Comparison of ENCODE assay signal across 8 cellular contexts in genomic region chr6:150142304-150142656, GRCh38. TPM values are rescaled to one million over a fixed set of nuclear protein-coding genes. Genes with fewer than 3 reads are reported as not detected.
DNase-seq lines count a peak whose midpoint lies in the region; ATAC-seq and TF ChIP-seq lines count a peak whose summit lies in the region.

No MANE protein-coding gene starts in this region.

- peak overlapping the region; percentile 66 for H3K9ac ChIP-seq in neural cell (ENCODE audit: low read length)

- intact Hi-C loops in PC-9 (cut with micrococcal nuclease; ENCODE audit: unreplicated experiment), result loop anchor here (5.0 kb wide), 1 partner anchor 115 kb away; no protein-coding TSS in a partner anchor

- H3K36me3 ChIP-seq in PC-9 (ENCODE audit: low read depth) (no peaks in the 10 kb centered on the region), neural cell (ENCODE audit: insufficient read depth, low read length) (no peaks in the 10 kb centered on the region)

- H4K20me1 ChIP-seq in PC-9 (ENCODE audit: insufficient read depth), result no peaks in the 10 kb centered on the region
- H4K20me1 ChIP-seq in neural cell (ENCODE audit: insufficient read depth), result no peaks in the 10 kb centered on the region

- H3K9me2 ChIP-seq in PC-9 (ENCODE audit: insufficient read depth), result no peaks in the 10 kb centered on the region
- H3K9me2 ChIP-seq in neural cell (ENCODE audit: insufficient read depth, low read length), result no peaks in the 10 kb centered on the region

- H3F3A ChIP-seq in PC-9 (ENCODE audit: insufficient read depth, low read depth) (peaks cover 33% of the 10 kb centered on the region), neural cell (ENCODE audit: insufficient read depth, low read length, poor library complexity, severe bottlenecking) (peaks cover 13% of the 10 kb centered on the region)

- peak overlapping the region; percentile 76 for H3K4me3 ChIP-seq in PC-9
- H3K4me3 ChIP-seq in epithelial cell of esophagus (ENCODE audit: low read length), result peak overlapping the region; percentile 61
- H3K4me3 ChIP-seq in neural cell (ENCODE audit: low read length), result peak overlapping the region; percentile 87

- no peak for TF ChIP-seq EP300 in neural cell (conservative IDR thresholded peaks at IDR 0.05; ENCODE audit: poor library complexity, severe bottlenecking)

- TF ChIP-seq CTCF in PC-9 (conservative IDR thresholded peaks at IDR 0.05) (no peak), epithelial cell of esophagus (IDR thresholded peaks at IDR 0.05; ENCODE audit: insufficient read depth, low read depth, low read length, missing control alignments) (no peak), neural cell (IDR thresholded peaks at IDR 0.05; ENCODE audit: poor library complexity, severe bottlenecking) (no peak)

- ATAC-seq in GM18873 (IDR thresholded peaks at IDR 0.05; ENCODE audit: low FRiP score, unreplicated experiment), result no peak

- no peak for TF ChIP-seq RAD21 in neural cell (conservative IDR thresholded peaks at IDR 0.05)

- H3K27ac ChIP-seq in PC-9 (peak overlapping the region; percentile 71), neural cell (ENCODE audit: low read length) (no peak overlapping the region)

- POLR2A ChIA-PET in PC-9 (lab: Charles Lee; ENCODE audit: unreplicated experiment), result no interaction called here

- H3K9me3 ChIP-seq in PC-9 (ENCODE audit: insufficient read depth, low read depth) (no peaks in the 10 kb centered on the region), neural cell (ENCODE audit: low read length) (no peaks in the 10 kb centered on the region)

- peaks cover 61% of the 10 kb centered on the region for H3K4me1 ChIP-seq in PC-9 (replicated peaks; ENCODE audit: insufficient read depth)

- H2AFZ ChIP-seq in PC-9 (peak overlapping the region; percentile 81), neural cell (ENCODE audit: low read depth, low read length) (peak overlapping the region; percentile 51)

- peaks cover 35% of the 10 kb centered on the region for H3K79me2 ChIP-seq in PC-9 (ENCODE audit: low read depth)
- no peaks in the 10 kb centered on the region for H3K79me2 ChIP-seq in neural cell (replicated peaks; ENCODE audit: insufficient read depth, low read length)

- CTCF ChIA-PET in PC-9 (lab: Charles Lee), result no interaction called here

- no TSS peak for BruUV-seq in PC-9 (replicated peaks; lab: Mats Ljungman, UMichigan)

- H3K27me3 ChIP-seq in PC-9 (ENCODE audit: insufficient read depth, low read depth) (no peaks in the 10 kb centered on the region), neural cell (ENCODE audit: insufficient read depth, low read depth, low read length) (peaks cover 55% of the 10 kb centered on the region)

- peak overlapping the region; percentile 92 for H3K4me2 ChIP-seq in PC-9
- H3K4me2 ChIP-seq in neural cell (ENCODE audit: low read length), result no peak overlapping the region

- DNase-seq in GM04503 (ENCODE audit: low read depth) (peak; percentile 44), PC-9 (peak in 1 of 2 experiments; percentile 86), epithelial cell of esophagus (ENCODE audit: low read depth) (peak; percentile 96), SHP77 treated with DMSO at 0.1 percent for 48 hours (lab: John Stamatoyannopoulos, UW) (no peak), NCI-H1048 (lab: John Stamatoyannopoulos, UW) (no peak), DMS153 (lab: John Stamatoyannopoulos, UW) (no peak)

TF ChIP-seq in neural cell, 6 proteins besides CTCF, POLR2A, EP300 and RAD21:
- TF ChIP-seq SMC3 (conservative IDR thresholded peaks at IDR 0.05; ENCODE audit: poor library complexity) (no peak), POLR2AphosphoS5 (IDR thresholded peaks at IDR 0.05) (no peak), TAF1 (IDR thresholded peaks at IDR 0.05; ENCODE audit: low read depth) (no peak), EZH2 (IDR thresholded peaks at IDR 0.05; ENCODE audit: borderline replicate concordance, insufficient read depth, low read length, poor library complexity, severe bottlenecking) (no peak), MXI1 (conservative IDR thresholded peaks at IDR 0.05; ENCODE audit: poor library complexity, severe bottlenecking) (no peak)
- TF ChIP-seq, protein P1, sequence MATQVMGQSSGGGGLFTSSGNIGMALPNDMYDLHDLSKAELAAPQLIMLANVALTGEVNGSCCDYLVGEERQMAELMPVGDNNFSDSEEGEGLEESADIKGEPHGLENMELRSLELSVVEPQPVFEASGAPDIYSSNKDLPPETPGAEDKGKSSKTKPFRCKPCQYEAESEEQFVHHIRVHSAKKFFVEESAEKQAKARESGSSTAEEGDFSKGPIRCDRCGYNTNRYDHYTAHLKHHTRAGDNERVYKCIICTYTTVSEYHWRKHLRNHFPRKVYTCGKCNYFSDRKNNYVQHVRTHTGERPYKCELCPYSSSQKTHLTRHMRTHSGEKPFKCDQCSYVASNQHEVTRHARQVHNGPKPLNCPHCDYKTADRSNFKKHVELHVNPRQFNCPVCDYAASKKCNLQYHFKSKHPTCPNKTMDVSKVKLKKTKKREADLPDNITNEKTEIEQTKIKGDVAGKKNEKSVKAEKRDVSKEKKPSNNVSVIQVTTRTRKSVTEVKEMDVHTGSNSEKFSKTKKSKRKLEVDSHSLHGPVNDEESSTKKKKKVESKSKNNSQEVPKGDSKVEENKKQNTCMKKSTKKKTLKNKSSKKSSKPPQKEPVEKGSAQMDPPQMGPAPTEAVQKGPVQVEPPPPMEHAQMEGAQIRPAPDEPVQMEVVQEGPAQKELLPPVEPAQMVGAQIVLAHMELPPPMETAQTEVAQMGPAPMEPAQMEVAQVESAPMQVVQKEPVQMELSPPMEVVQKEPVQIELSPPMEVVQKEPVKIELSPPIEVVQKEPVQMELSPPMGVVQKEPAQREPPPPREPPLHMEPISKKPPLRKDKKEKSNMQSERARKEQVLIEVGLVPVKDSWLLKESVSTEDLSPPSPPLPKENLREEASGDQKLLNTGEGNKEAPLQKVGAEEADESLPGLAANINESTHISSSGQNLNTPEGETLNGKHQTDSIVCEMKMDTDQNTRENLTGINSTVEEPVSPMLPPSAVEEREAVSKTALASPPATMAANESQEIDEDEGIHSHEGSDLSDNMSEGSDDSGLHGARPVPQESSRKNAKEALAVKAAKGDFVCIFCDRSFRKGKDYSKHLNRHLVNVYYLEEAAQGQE (IDR thresholded peaks at IDR 0.05; ENCODE audit: borderline replicate concordance), result no peak
TF ChIP-seq in neural cell: peak in this region for 0.

RNA-seq across cellular contexts. Expression of gene PPP1R14C, which starts 0.6 kb away (rescaled TPM):
- total RNA-seq in PC-9 (2021), result 9.8 and 12.1 TPM in 2 replicates
- polyA plus RNA-seq in neural cell, result 9.9 and 14.0 TPM in 2 replicates
- polyA minus RNA-seq in neural cell, result 9.5 and 10.8 TPM in 2 replicates

Comparison
In these comparisons a context has a peak if more than half of its experiments do, and no peak if none do; other contexts are left out.
1. DNase-seq: peak in GM04503 (single experiment) and epithelial cell of esophagus (single experiment); none in SHP77 treated with DMSO at 0.1 percent for 48 hours (single experiment), NCI-H1048 (single experiment) and DMS153 (single experiment).
2. Peak in every context shown above with its lines, with median percentiles within 50 percentile points of each other: H3K4me3 ChIP-seq.